Comparison of ENCODE assay signal across 7 cellular contexts in genomic region chr2:74481432-74481831, GRCh38. TPM values are rescaled to one million over a fixed set of nuclear protein-coding genes. Genes with fewer than 3 reads are reported as not detected.
DNase-seq lines count a peak whose midpoint lies in the region; ATAC-seq and TF ChIP-seq lines count a peak whose summit lies in the region.

No MANE protein-coding gene starts in this region.

- H3K4me1 Mint-ChIP-seq in HFFc6 (ENCODE audit: low read depth): peaks cover 26% of the 10 kb centered on the region
- peaks cover 42% of the 10 kb centered on the region for H3K4me1 Mint-ChIP-seq in activated CD8-positive, alpha-beta T cell treated with anti-CD3 and anti-CD28 coated beads, Interleukin-2, amount 10 ng/mL, durations not matched to agents 7 days and 5 days (ENCODE audit: low read depth)
- H3K4me1 Mint-ChIP-seq in stimulated activated naive CD8-positive, alpha-beta T cell treated with anti-CD3 and anti-CD28 coated beads, Interleukin-15, amount 100 ng/mL, for 72 hours: peaks cover 49% of the 10 kb centered on the region

- H3K9me3 Mint-ChIP-seq in HFFc6: no peaks in the 10 kb centered on the region
- H3K9me3 Mint-ChIP-seq in activated CD8-positive, alpha-beta T cell treated with anti-CD3 and anti-CD28 coated beads, Interleukin-2, amount 10 ng/mL, durations not matched to agents 7 days and 5 days (ENCODE audit: insufficient read depth): no peaks in the 10 kb centered on the region
- no peaks in the 10 kb centered on the region for H3K9me3 Mint-ChIP-seq in stimulated activated naive CD8-positive, alpha-beta T cell treated with anti-CD3 and anti-CD28 coated beads, Interleukin-15, amount 100 ng/mL, for 72 hours

- CTCF ChIA-PET in activated CD8-positive, alpha-beta T cell treated with anti-CD3 and anti-CD28 coated beads, Interleukin-2, amount 10 ng/mL, durations not matched to agents 7 days and 5 days (lab: Charles Lee): interaction anchor here (0.7 to 7.0 kb wide), 12 partner anchors 9 to 112 kb away, joined by 3 to 101 read pairs (median 4); partner anchors contain the start of genes AUP1, HTRA2, INO80B and MOGS

- POLR2A ChIA-PET in activated CD8-positive, alpha-beta T cell treated with anti-CD3 and anti-CD28 coated beads, Interleukin-2, amount 10 ng/mL, durations not matched to agents 7 days and 5 days (lab: Charles Lee): interaction anchor here (0.6 to 4.1 kb wide), 11 partner anchors 9 to 356 kb away, joined by 3 to 39 read pairs (median 4); partner anchors contain the start of genes AUP1, DQX1, HTRA2 and INO80B

- no peaks in the 10 kb centered on the region for H3K9me3 ChIP-seq in iPS-18c (ENCODE audit: control insufficient read depth, insufficient read depth, low read length)

- H3K27me3 Mint-ChIP-seq in HFFc6 (ENCODE audit: insufficient read depth): peaks cover 1% of the 10 kb centered on the region; the same call in 1 of the 2 replicates
- H3K27me3 Mint-ChIP-seq in activated CD8-positive, alpha-beta T cell treated with anti-CD3 and anti-CD28 coated beads, Interleukin-2, amount 10 ng/mL, durations not matched to agents 7 days and 5 days (ENCODE audit: low read depth): no peaks in the 10 kb centered on the region
- no peaks in the 10 kb centered on the region for H3K27me3 Mint-ChIP-seq in stimulated activated naive CD8-positive, alpha-beta T cell treated with anti-CD3 and anti-CD28 coated beads, Interleukin-15, amount 100 ng/mL, for 72 hours

- peak overlapping the region; percentile 89 for H3K27ac Mint-ChIP-seq in HFFc6
- H3K27ac Mint-ChIP-seq in activated CD8-positive, alpha-beta T cell treated with anti-CD3 and anti-CD28 coated beads, Interleukin-2, amount 10 ng/mL, durations not matched to agents 7 days and 5 days: peak overlapping the region; percentile 43
- H3K27ac Mint-ChIP-seq in stimulated activated naive CD8-positive, alpha-beta T cell treated with anti-CD3 and anti-CD28 coated beads, Interleukin-15, amount 100 ng/mL, for 72 hours: no peak overlapping the region

- peaks cover 19% of the 10 kb centered on the region for H3K36me3 Mint-ChIP-seq in HFFc6 (ENCODE audit: low read depth)
- H3K36me3 Mint-ChIP-seq in activated CD8-positive, alpha-beta T cell treated with anti-CD3 and anti-CD28 coated beads, Interleukin-2, amount 10 ng/mL, durations not matched to agents 7 days and 5 days (ENCODE audit: low read depth): peaks cover 48% of the 10 kb centered on the region

- H3K4me3 ChIP-seq in iPS-18c (ENCODE audit: insufficient read depth, low read depth, low read length): peak overlapping the region; percentile 87

- DNase-seq in HFFc6 (no peak), GM10266 (ENCODE audit: extremely low spot score) (no peak), NOMO-1 (lab: John Stamatoyannopoulos, UW; ENCODE audit: unreplicated experiment in 2 of 2) (no peak)
- no peak for DNase-seq in activated CD8-positive, alpha-beta T cell treated with anti-CD3 and anti-CD28 coated beads, Interleukin-2, amount 10 ng/mL, durations not matched to agents 7 days and 5 days
- DNase-seq in stimulated activated naive CD8-positive, alpha-beta T cell treated with anti-CD3 and anti-CD28 coated beads, Interleukin-15, amount 100 ng/mL, for 72 hours: no peak

- peak overlapping the region; percentile 94 for H3K4me3 Mint-ChIP-seq in HFFc6
- H3K4me3 Mint-ChIP-seq in activated CD8-positive, alpha-beta T cell treated with anti-CD3 and anti-CD28 coated beads, Interleukin-2, amount 10 ng/mL, durations not matched to agents 7 days and 5 days: peak overlapping the region; percentile 100
- peak overlapping the region; percentile 94 to 98 for H3K4me3 Mint-ChIP-seq in stimulated activated naive CD8-positive, alpha-beta T cell treated with anti-CD3 and anti-CD28 coated beads, Interleukin-15, amount 100 ng/mL, for 72 hours

- TF ChIP-seq CTCF in HFFc6 (IDR thresholded peaks at IDR 0.05) (no peak), GM10266 (IDR thresholded peaks at IDR 0.05; ENCODE audit: control insufficient read depth, insufficient read depth, low read depth, missing control alignments) (no peak)

- ATAC-seq in activated CD8-positive, alpha-beta T cell treated with anti-CD3 and anti-CD28 coated beads, Interleukin-2, amount 10 ng/mL, durations not matched to agents 7 days and 5 days: no peak
- no peak for ATAC-seq in stimulated activated naive CD8-positive, alpha-beta T cell treated with anti-CD3 and anti-CD28 coated beads, Interleukin-15, amount 100 ng/mL, for 72 hours
- ATAC-seq in HG02884 (IDR thresholded peaks at IDR 0.05; ENCODE audit: unreplicated experiment): no peak

RNA-seq across cellular contexts. Expression of gene CCDC142, which starts 1.4 kb away (rescaled TPM):
- 10 to 100 TPM in 4 of 6 experiments, 1 to 10 TPM in 2; 8.5 to 11.1 (median 10.2) TPM for total RNA-seq in HFFc6 (2021; fragmentation: NEBNext Ultra II Directional; extraction: Animal tissue kit (Norgen Biotek cat#: 25700))
- total RNA-seq in activated CD8-positive, alpha-beta T cell treated with anti-CD3 and anti-CD28 coated beads, Interleukin-2, amount 10 ng/mL, durations not matched to agents 7 days and 5 days: 10 to 100 TPM; 22.5 to 26.7 TPM

RNA-seq across cellular contexts. Expression of gene TTC31, which starts 1.4 kb away (rescaled TPM):
- total RNA-seq in HFFc6 (2021; fragmentation: NEBNext Ultra II Directional; extraction: Animal tissue kit (Norgen Biotek cat#: 25700)): 10 to 100 TPM; 14.3 to 17.4 (median 16.7) TPM
- 10 to 100 TPM; 38.3 to 40.0 TPM for total RNA-seq in activated CD8-positive, alpha-beta T cell treated with anti-CD3 and anti-CD28 coated beads, Interleukin-2, amount 10 ng/mL, durations not matched to agents 7 days and 5 days

RNA-seq across cellular contexts. Expression of gene MRPL53, which starts 9.0 kb away (rescaled TPM):
- total RNA-seq in HFFc6 (2021; fragmentation: NEBNext Ultra II Directional; extraction: Animal tissue kit (Norgen Biotek cat#: 25700)): 100 to 1,000 TPM in 2 of 6 experiments, 10 to 100 TPM in 4; 74.5 to 120 (median 97.7) TPM
- total RNA-seq in activated CD8-positive, alpha-beta T cell treated with anti-CD3 and anti-CD28 coated beads, Interleukin-2, amount 10 ng/mL, durations not matched to agents 7 days and 5 days: 10 to 100 TPM; 95.7 to 96.2 TPM

RNA-seq across cellular contexts. Expression of gene MOGS, which starts 16.2 kb away (rescaled TPM):
- total RNA-seq in HFFc6 (2021; fragmentation: NEBNext Ultra II Directional; extraction: Animal tissue kit (Norgen Biotek cat#: 25700)): 10 to 100 TPM; 51.4 to 68.9 (median 62.5) TPM
- total RNA-seq in activated CD8-positive, alpha-beta T cell treated with anti-CD3 and anti-CD28 coated beads, Interleukin-2, amount 10 ng/mL, durations not matched to agents 7 days and 5 days: 10 to 100 TPM; 52.4 to 56.3 TPM

RNA-seq across cellular contexts. Expression of gene LBX2, which starts 18.0 kb away (rescaled TPM):
- 1 to 10 TPM in 3 of 6 experiments, under 1 TPM in 3; 0.21 to 1.8 (median 1.2) TPM for total RNA-seq in HFFc6 (2021; fragmentation: NEBNext Ultra II Directional; extraction: Animal tissue kit (Norgen Biotek cat#: 25700))
- total RNA-seq in activated CD8-positive, alpha-beta T cell treated with anti-CD3 and anti-CD28 coated beads, Interleukin-2, amount 10 ng/mL, durations not matched to agents 7 days and 5 days: under 1 TPM; 0.32 to 0.68 TPM

Comparison
In these comparisons a context has a peak if more than half of its experiments do, and no peak if none do; other contexts are left out.
1. H3K27ac Mint-ChIP-seq: peak in HFFc6 (single experiment) and activated CD8-positive, alpha-beta T cell treated with anti-CD3 and anti-CD28 coated beads, Interleukin-2, amount 10 ng/mL, durations not matched to agents 7 days and 5 days (single experiment); none in stimulated activated naive CD8-positive, alpha-beta T cell treated with anti-CD3 and anti-CD28 coated beads, Interleukin-15, amount 100 ng/mL, for 72 hours (0 of 2).
2. Peak in every context shown above with its lines, with median percentiles within 50 percentile points of each other: H3K4me3 Mint-ChIP-seq.